9 cellular contexts compared by ENCODE assay signal in the genomic region with DNA sequence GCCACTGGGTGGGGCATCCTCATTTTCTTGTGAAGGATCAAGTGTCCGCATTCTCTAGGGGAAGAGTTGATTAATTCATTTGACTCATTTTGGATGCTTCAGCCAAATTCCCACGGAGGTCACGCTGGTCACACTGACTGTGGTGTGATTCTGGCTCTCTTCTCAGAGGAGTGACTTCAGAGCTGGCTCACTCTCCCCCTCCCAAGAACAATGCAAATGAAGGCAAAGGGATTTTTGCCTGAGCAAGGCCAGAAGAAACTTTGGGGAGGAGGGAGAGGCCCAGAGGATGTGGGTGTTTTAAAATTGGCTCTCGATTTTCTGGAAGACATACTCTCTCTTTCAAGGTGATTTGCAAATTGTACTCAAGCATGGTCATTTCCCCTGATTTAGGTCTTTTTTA.
DNase-seq lines count a peak whose midpoint lies in the region; ATAC-seq and TF ChIP-seq lines count a peak whose summit lies in the region.
"Had no signal": no experiment of that assay in that cellular context is flagged by ENCODE, and none has a peak within 500 bp of the region (broad histone marks: within the 10 kb centered on the region; RNA-seq: fewer than 3 reads in every experiment).

No MANE protein-coding gene starts in this region.

- in situ Hi-C loops in astrocyte of the cerebellum (cut with HindIII; ENCODE audit: low sequenced_read_pairs), result no loop called here

- no peak overlapping the region for H3K4me3 ChIP-seq in GM12865 (ENCODE audit: low read depth, low read length)
- H3K4me3 ChIP-seq in astrocyte of the cerebellum (ENCODE audit: low read depth, low read length), result no peak overlapping the region

- no peak overlapping the region for H3K4me3 Mint-ChIP-seq in nephron

- H3K4me1 Mint-ChIP-seq in nephron, result peaks cover 24% of the 10 kb centered on the region

- H3K27me3 Mint-ChIP-seq in nephron (ENCODE audit: low read depth), result peaks cover under 1% of the 10 kb centered on the region

- ATAC-seq in HG02623 (IDR thresholded peaks at IDR 0.05; ENCODE audit: unreplicated experiment) (peak; percentile 47), GM18867 (IDR thresholded peaks at IDR 0.05; ENCODE audit: unreplicated experiment) (no peak)

- peak overlapping the region in 2 of 3 experiments; percentile 74 to 81 for H3K27ac Mint-ChIP-seq in nephron

- no peaks in the 10 kb centered on the region for H3K36me3 Mint-ChIP-seq in nephron (ENCODE audit: low read depth)

- H3K9me3 Mint-ChIP-seq in nephron, result no peaks in the 10 kb centered on the region

- TF ChIP-seq CTCF in GM12865 (IDR thresholded peaks at IDR 0.05; ENCODE audit: insufficient read depth, low read depth, low read length, missing control alignments) (no peak), astrocyte of the cerebellum (IDR thresholded peaks at IDR 0.05; ENCODE audit: low read depth, low read length, missing control alignments) (no peak), nephron (IDR thresholded peaks at IDR 0.05; ENCODE audit: unreplicated experiment in 3 of 3) (no peak)

- DNase-seq in GM12865 (ENCODE audit: low read depth) (peak; percentile 58), astrocyte of the cerebellum (ENCODE audit: low read depth) (peak; percentile 85), hepatic stellate cell (ENCODE audit: low spot score) (no peak), COR-L47 (lab: John Stamatoyannopoulos, UW) (no peak), NCI-H146 treated with DMSO at 0.1 percent for 48 hours (lab: John Stamatoyannopoulos, UW; ENCODE audit: unreplicated experiment) (no peak)
- DNase-seq: T-helper 2 cell had no signal

Comparison
In these comparisons a context has a peak if more than half of its experiments do, and no peak if none do; other contexts are left out.
1. DNase-seq: peak in GM12865 (single experiment) and astrocyte of the cerebellum (single experiment); none in hepatic stellate cell (single experiment), COR-L47 (single experiment) and NCI-H146 treated with DMSO at 0.1 percent for 48 hours (single experiment).